ENCODE assay signal across 12 cellular contexts in genomic region chr20:63643499-63643898, GRCh38. TPM values are rescaled to one million over a fixed set of nuclear protein-coding genes. Genes with fewer than 3 reads are reported as not detected.
DNase-seq lines count a peak whose midpoint lies in the region; ATAC-seq and TF ChIP-seq lines count a peak whose summit lies in the region.
"Had no signal": no experiment of that assay in that cellular context is flagged by ENCODE, and none has a peak within 500 bp of the region (broad histone marks: within the 10 kb centered on the region; RNA-seq: fewer than 3 reads in every experiment).

No MANE protein-coding gene starts in this region.

- POLR2A ChIA-PET in WTC11 (lab: Charles Lee): interaction anchor here (1.0 to 2.3 kb wide), 2 partner anchors 15 to 97 kb away, joined by 3 to 17 read pairs; partner anchors contain the start of gene RTEL1

- no peak for TF ChIP-seq CTCF in WTC11 (IDR thresholded peaks at IDR 0.05)
- no peak for TF ChIP-seq CTCF in glutamatergic neuron (IDR thresholded peaks at IDR 0.05; ENCODE audit: partially characterized antibody, unreplicated experiment)

- no peak for ATAC-seq in activated T-cell treated with anti-CD3 and anti-CD28 coated beads, Interleukin-2, amount 50 U/mL, for 72 hours (replicated peaks in 1 of 2)
- ATAC-seq in WTC11: no peak
- ATAC-seq in stimulated activated naive B cell treated with anti-CD40 and anti-IgM and Interleukin-4, amounts not matched to agents 10 μg/mL and 1 μg/mL and 100 μg/mL, for 72 hours (replicated peaks): no peak
- ATAC-seq: upper lobe of right lung had no signal

- DNase-seq in activated T-cell treated with anti-CD3 and anti-CD28 coated beads, Interleukin-2, amount 50 U/mL, for 72 hours: no peak
- no peak for DNase-seq in activated T-cell treated with anti-CD3 and anti-CD28 coated beads for 4 hours
- no peak for DNase-seq in WTC11 (ENCODE audit: low spot score)
- DNase-seq in glutamatergic neuron: no peak
- DNase-seq in stimulated activated naive B cell treated with anti-CD40 and anti-IgM and Interleukin-4, amounts not matched to agents 10 μg/mL and 1 μg/mL and 100 μg/mL, for 72 hours: no peak
- DNase-seq in HUDEP-2 (lab: John Stamatoyannopoulos, UW; ENCODE audit: unreplicated experiment in 76 of 76): no peak
- no peak for DNase-seq in amygdala (lab: John Stamatoyannopoulos, UW)
- no peak for DNase-seq in ureter (ENCODE audit: low spot score)
- DNase-seq: activated B cell treated with CpG ODN at 0.5 μM for 24 hours, GF-D8, NCI-H526 treated with DMSO at 0.1 percent for 48 hours, upper lobe of right lung had no signal

- no peaks in the 10 kb centered on the region for H3K27me3 Mint-ChIP-seq in activated T-cell treated with anti-CD3 and anti-CD28 coated beads, Interleukin-2, amount 50 U/mL, for 72 hours (ENCODE audit: low read depth)
- H3K27me3 Mint-ChIP-seq in WTC11 (ENCODE audit: low read depth) (no peaks in the 10 kb centered on the region), glutamatergic neuron (ENCODE audit: unreplicated experiment) (peaks cover 22% of the 10 kb centered on the region)
- no peaks in the 10 kb centered on the region for H3K27me3 Mint-ChIP-seq in stimulated activated naive B cell treated with anti-CD40 and anti-IgM and Interleukin-4, amounts not matched to agents 10 μg/mL and 1 μg/mL and 100 μg/mL, for 72 hours
- H3K27me3 Mint-ChIP-seq: activated B cell treated with CpG ODN at 0.5 μM for 24 hours had no signal

- H3K36me3 Mint-ChIP-seq in activated T-cell treated with anti-CD3 and anti-CD28 coated beads, Interleukin-2, amount 50 U/mL, for 72 hours (ENCODE audit: insufficient read depth in 2 of 2): no peaks in the 10 kb centered on the region
- no peaks in the 10 kb centered on the region for H3K36me3 Mint-ChIP-seq in WTC11
- H3K36me3 Mint-ChIP-seq in glutamatergic neuron (ENCODE audit: unreplicated experiment): no peaks in the 10 kb centered on the region
- peaks cover 2 to 3% of the 10 kb centered on the region in 2 donors for H3K36me3 Mint-ChIP-seq in stimulated activated naive B cell treated with anti-CD40 and anti-IgM and Interleukin-4, amounts not matched to agents 10 μg/mL and 1 μg/mL and 100 μg/mL, for 72 hours

- no peak overlapping the region for H3K27ac Mint-ChIP-seq in activated T-cell treated with anti-CD3 and anti-CD28 coated beads, Interleukin-2, amount 50 U/mL, for 72 hours
- H3K27ac Mint-ChIP-seq in WTC11 (no peak overlapping the region), glutamatergic neuron (ENCODE audit: unreplicated experiment) (peak overlapping the region; percentile 82)
- H3K27ac Mint-ChIP-seq in stimulated activated naive B cell treated with anti-CD40 and anti-IgM and Interleukin-4, amounts not matched to agents 10 μg/mL and 1 μg/mL and 100 μg/mL, for 72 hours: peak overlapping the region; percentile 21

- peak overlapping the region; percentile 69 to 81 for H3K4me3 Mint-ChIP-seq in activated T-cell treated with anti-CD3 and anti-CD28 coated beads, Interleukin-2, amount 50 U/mL, for 72 hours
- H3K4me3 Mint-ChIP-seq in WTC11 (peak overlapping the region; percentile 72), glutamatergic neuron (ENCODE audit: unreplicated experiment) (peak overlapping the region; percentile 65)
- H3K4me3 Mint-ChIP-seq in stimulated activated naive B cell treated with anti-CD40 and anti-IgM and Interleukin-4, amounts not matched to agents 10 μg/mL and 1 μg/mL and 100 μg/mL, for 72 hours: peak overlapping the region; percentile 71 to 80

- no peaks in the 10 kb centered on the region for H3K9me3 Mint-ChIP-seq in activated T-cell treated with anti-CD3 and anti-CD28 coated beads, Interleukin-2, amount 50 U/mL, for 72 hours
- H3K9me3 Mint-ChIP-seq in WTC11 (no peaks in the 10 kb centered on the region), glutamatergic neuron (ENCODE audit: unreplicated experiment) (peaks cover 14% of the 10 kb centered on the region)
- H3K9me3 Mint-ChIP-seq in stimulated activated naive B cell treated with anti-CD40 and anti-IgM and Interleukin-4, amounts not matched to agents 10 μg/mL and 1 μg/mL and 100 μg/mL, for 72 hours: no peaks in the 10 kb centered on the region

- peaks cover 23% of the 10 kb centered on the region for H3K4me1 Mint-ChIP-seq in activated T-cell treated with anti-CD3 and anti-CD28 coated beads, Interleukin-2, amount 50 U/mL, for 72 hours (ENCODE audit: low read depth)
- H3K4me1 Mint-ChIP-seq in WTC11 (peaks cover 9% of the 10 kb centered on the region), glutamatergic neuron (ENCODE audit: low read depth, unreplicated experiment) (peaks cover 16% of the 10 kb centered on the region)
- peaks cover 17 to 29% of the 10 kb centered on the region in 2 donors for H3K4me1 Mint-ChIP-seq in stimulated activated naive B cell treated with anti-CD40 and anti-IgM and Interleukin-4, amounts not matched to agents 10 μg/mL and 1 μg/mL and 100 μg/mL, for 72 hours

- CTCF ChIA-PET in WTC11 (lab: Charles Lee): interaction anchor here (2.5 to 2.7 kb wide), 2 partner anchors 9 to 54 kb away, joined by 14 to 50 read pairs; partner anchors contain the start of genes STMN3 and TNFRSF6B

TF ChIP-seq in WTC11, 78 proteins besides CTCF, POLR2A, EP300 and RAD21 (continues in another document):
- TF ChIP-seq ZNF317 (CRISPR knock-in tag; IDR thresholded peaks at IDR 0.05; ENCODE audit: borderline replicate concordance, low read depth) (no peak), FOXP1 (CRISPR knock-in tag; IDR thresholded peaks at IDR 0.05; ENCODE audit: borderline replicate concordance) (no peak), NFE2L1 (CRISPR knock-in tag; IDR thresholded peaks at IDR 0.05) (no peak), MLX (CRISPR knock-in tag; IDR thresholded peaks at IDR 0.05) (no peak), ZNF532 (CRISPR knock-in tag; IDR thresholded peaks at IDR 0.05; ENCODE audit: borderline replicate concordance) (no peak), ZNF512 (CRISPR knock-in tag; IDR thresholded peaks at IDR 0.05; ENCODE audit: borderline replicate concordance) (no peak), NFATC4 (CRISPR knock-in tag; IDR thresholded peaks at IDR 0.05) (no peak)

RNA-seq across cellular contexts. Expression of gene STMN3, which starts 9.7 kb away (rescaled TPM):
- 10 to 100 TPM; 14.4 to 21.8 TPM for total RNA-seq in activated T-cell treated with anti-CD3 and anti-CD28 coated beads, Interleukin-2, amount 50 U/mL, for 72 hours
- total RNA-seq in WTC11 (2021): 53.0 to 65.6 TPM (median 53.4 TPM) in 3 replicates
- total RNA-seq in glutamatergic neuron (ENCODE audit: unreplicated experiment): 459 TPM
- total RNA-seq in ureter: 16.5 TPM

RNA-seq across cellular contexts. Expression of gene RTEL1, which starts 14.6 kb away (rescaled TPM):
- 10 to 100 TPM; 26.8 to 34.6 TPM for total RNA-seq in activated T-cell treated with anti-CD3 and anti-CD28 coated beads, Interleukin-2, amount 50 U/mL, for 72 hours
- total RNA-seq in WTC11 (2021): 39.3 to 44.9 TPM (median 40.5 TPM) in 3 replicates
- total RNA-seq in glutamatergic neuron (ENCODE audit: unreplicated experiment): 36.3 TPM
- total RNA-seq in ureter: 45.9 TPM

RNA-seq across cellular contexts. Expression of gene GMEB2, which starts 16.6 kb away (rescaled TPM):
- 10 to 100 TPM; 17.5 to 22.8 TPM for total RNA-seq in activated T-cell treated with anti-CD3 and anti-CD28 coated beads, Interleukin-2, amount 50 U/mL, for 72 hours
- total RNA-seq in WTC11 (2021) (14.1 to 14.8 TPM (median 14.2 TPM) in 3 replicates), glutamatergic neuron (ENCODE audit: unreplicated experiment) (12.8 TPM), ureter (13.3 TPM)

RNA-seq across cellular contexts. Expression of gene TNFRSF6B, which starts 53.0 kb away (rescaled TPM):
- total RNA-seq in activated T-cell treated with anti-CD3 and anti-CD28 coated beads, Interleukin-2, amount 50 U/mL, for 72 hours: 1 to 10 TPM; 1.0 to 1.2 TPM
- total RNA-seq in WTC11 (2021): not detected in 3 replicates
- total RNA-seq in glutamatergic neuron (ENCODE audit: unreplicated experiment): not detected
- 19.8 TPM for total RNA-seq in ureter
- total RNA-seq: activated B cell treated with CpG ODN at 0.5 μM for 24 hours had no signal

Comparison
In these comparisons a context has a peak if more than half of its experiments do, and no peak if none do; other contexts are left out.
1. H3K27ac Mint-ChIP-seq: peak in glutamatergic neuron (single experiment) and stimulated activated naive B cell treated with anti-CD40 and anti-IgM and Interleukin-4, amounts not matched to agents 10 μg/mL and 1 μg/mL and 100 μg/mL, for 72 hours (single experiment); none in activated T-cell treated with anti-CD3 and anti-CD28 coated beads, Interleukin-2, amount 50 U/mL, for 72 hours (single experiment) and WTC11 (single experiment).
2. Peak in every context shown above with its lines, with median percentiles within 50 percentile points of each other: H3K4me3 Mint-ChIP-seq.